Comparison of ENCODE assay signal across 1 cellular context in genomic region chr19:40721936-40722661, GRCh38.
TF ChIP-seq lines count a peak whose summit lies in the region.

No MANE protein-coding gene starts in this region.

TF ChIP-seq in HEK293T, 16 proteins besides CTCF, POLR2A, EP300 and RAD21:
- TF ChIP-seq BHLHE40 (IDR thresholded peaks at IDR 0.05; ENCODE audit: borderline replicate concordance), result no peak
- TF ChIP-seq HDGF (IDR thresholded peaks at IDR 0.05; ENCODE audit: borderline replicate concordance), result no peak
